13 cellular contexts compared by ENCODE assay signal in genomic region chr2:20040489-20041172, GRCh38. TPM values are rescaled to one million over a fixed set of nuclear protein-coding genes. Genes with fewer than 3 reads are reported as not detected.
DNase-seq lines count a peak whose midpoint lies in the region; ATAC-seq, FAIRE-seq and TF ChIP-seq lines count a peak whose summit lies in the region.
"Had no signal": no experiment of that assay in that cellular context is flagged by ENCODE, and none has a peak within 500 bp of the region (broad histone marks: within the 10 kb centered on the region; RNA-seq: fewer than 3 reads in every experiment).

No MANE protein-coding gene starts in this region.

- H3K9ac ChIP-seq in K562 (ENCODE audit: insufficient read depth in 1 of 2, low read depth in 2 of 2, low read length in 2 of 2), result no peak overlapping the region

- CTCF ChIA-PET in A549 (lab: Yijun Ruan, JAX), result interaction anchor here (0.9 to 1.0 kb wide), 2 partner anchors 19 to 55 kb away, joined by 3 read pairs; no protein-coding TSS in a partner anchor
- CTCF ChIA-PET in K562 (lab: Yijun Ruan, JAX; ENCODE audit: low intra/inter-chr PET ratio), result interaction anchor here (0.8 kb wide), 1 partner anchor 10 kb away, joined by 3 read pairs; no protein-coding TSS in a partner anchor

- peaks cover 51% of the 10 kb centered on the region for H3K79me2 ChIP-seq in K562 (ENCODE audit: control insufficient read depth, insufficient read depth, low read length)

- H3K4me2 ChIP-seq in A549 (no peak overlapping the region), K562 (ENCODE audit: insufficient read depth, low read length) (no peak overlapping the region)

- H3K9me1 ChIP-seq in K562 (ENCODE audit: control insufficient read depth, insufficient read depth, low read length), result no peaks in the 10 kb centered on the region

- H3K4me3 ChIP-seq in A549 (no peak overlapping the region), K562 (no peak overlapping the region)
- H3K4me3 ChIP-seq: cardiac muscle cell, stomach had no signal

- TF ChIP-seq EP300 in A549 (IDR thresholded peaks at IDR 0.05) (no peak), K562 (IDR thresholded peaks at IDR 0.05; ENCODE audit: low read length) (no peak)

- FAIRE-seq in A549 (lab: Jason Lieb, UNC), result no peak
- FAIRE-seq in K562 (lab: Jason Lieb, UNC), result no peak

- H3K36me3 ChIP-seq in K562 (ENCODE audit: control insufficient read depth, insufficient read depth, low read length), result peaks cover 74% of the 10 kb centered on the region

- H3K27ac ChIP-seq in A549 (no peak overlapping the region), K562 (ENCODE audit: extremely low read depth, low read depth, low read length) (no peak overlapping the region; the same call in 2 of the 3 replicates)
- H3K27ac ChIP-seq: cardiac muscle cell, stomach had no signal

- H2AFZ ChIP-seq in K562 (ENCODE audit: low read depth, low read length), result no peak overlapping the region

- no peaks in the 10 kb centered on the region for H3K27me3 ChIP-seq in K562 (ENCODE audit: control insufficient read depth in 2 of 2, insufficient read depth in 2 of 2, low read length in 2 of 2)
- H3K27me3 ChIP-seq: cardiac muscle cell, stomach had no signal

- no peaks in the 10 kb centered on the region for H3K9me3 ChIP-seq in A549
- H3K9me3 ChIP-seq in K562 (replicated peaks; ENCODE audit: control insufficient read depth, insufficient read depth, low read depth, low read length), result no peaks in the 10 kb centered on the region
- H3K9me3 ChIP-seq: stomach had no signal

- no peak for DNase-seq in A549 (ENCODE audit: low read depth in 1 of 2, low spot score in 1 of 2)
- peak; percentile 49 for DNase-seq in LHCN-M2 (ENCODE audit: low read depth)
- DNase-seq in K562 (ENCODE audit: extremely low read depth in 1 of 4, low spot score in 3 of 4), result no peak
- DNase-seq in lung microvascular endothelial cell (ENCODE audit: low read depth in 2 of 2), result peak; percentile 74 to 84
- DNase-seq in dedifferentiated amniotic fluid mesenchymal stem cell (ENCODE audit: extremely low spot score), result no peak
- DNase-seq in T-helper 1 cell, result no peak
- DNase-seq: activated B cell treated with CpG ODN at 0.5 μM for 24 hours; activated naive CD4-positive, alpha-beta T cell treated with anti-CD3 and anti-CD28 coated beads, Interleukin-2, amount 10 ng/mL, durations not matched to agents 7 days and 5 days; NCI-H1092 treated with DMSO at 0.1 percent for 48 hours; stomach had no signal

- H3K4me1 ChIP-seq in A549 (peaks cover 18% of the 10 kb centered on the region; the same call in 2 of the 3 replicates), K562 (replicated peaks in 1 of 2; ENCODE audit: control insufficient read depth in 2 of 2, insufficient read depth in 2 of 2, low read length in 2 of 2) (peaks cover 7 to 12% of the 10 kb centered on the region in 2 experiments; a peak in 4 of 5 replicates)

- ATAC-seq in A549 (no peak), K562 (no peak), HG02938 (IDR thresholded peaks at IDR 0.05; ENCODE audit: unreplicated experiment) (no peak), HG03342 (IDR thresholded peaks at IDR 0.05; ENCODE audit: unreplicated experiment) (no peak)

- no peak for TF ChIP-seq CTCF in A549 (IDR thresholded peaks at IDR 0.05)
- TF ChIP-seq CTCF in K562 (IDR thresholded peaks at IDR 0.05 in 2 of 3, conservative IDR thresholded peaks at IDR 0.05 in 1 of 3; ENCODE audit: insufficient read depth in 2 of 3, low read depth in 1 of 3, low read length in 3 of 3), result no peak

- POLR2A ChIA-PET in A549 (lab: Yijun Ruan, JAX) (interaction anchor here (1.2 to 1.3 kb wide), 2 partner anchors 10 to 11 kb away, joined by 3 to 4 read pairs; partner anchors contain the start of gene LAPTM4A), K562 (lab: Yijun Ruan, JAX) (interaction anchor here (0.6 to 2.2 kb wide), 5 partner anchors 9 to 417 kb away, joined by 3 to 7 read pairs (median 4); no protein-coding TSS in a partner anchor)

- WGBS in A549 (ENCODE audit: missing lambda C conversion rate), result 79% methylated on average over 8 of the region's 8 CpGs
- WGBS in K562 (ENCODE audit: insufficient coverage, low coverage, missing lambda C conversion rate), result 88% methylated on average over 8 of the region's 8 CpGs

- TF ChIP-seq POLR2A in A549 (IDR thresholded peaks at IDR 0.05; ENCODE audit: low read length), result no peak
- TF ChIP-seq POLR2A in K562 (conservative IDR thresholded peaks at IDR 0.05), result no peak

- H4K20me1 ChIP-seq in K562 (replicated peaks; ENCODE audit: control insufficient read depth, insufficient read depth, low read length), result peaks cover 8% of the 10 kb centered on the region; the same call in 1 of the 2 replicates

- no TSS peak for BruUV-seq in K562 (replicated peaks; lab: Mats Ljungman, UMichigan)

- intact Hi-C loops in K562 (cut with micrococcal nuclease), result no loop called here

- in situ Hi-C loops in K562 (cut with MboI), result no loop called here

- no peak for TF ChIP-seq RAD21 in A549 (conservative IDR thresholded peaks at IDR 0.05 in 1 of 2, IDR thresholded peaks at IDR 0.05 in 1 of 2)
- no peak for TF ChIP-seq RAD21 in K562 (CRISPR knock-in tag; conservative IDR thresholded peaks at IDR 0.05 in 1 of 2, IDR thresholded peaks at IDR 0.05 in 1 of 2)

RNA-seq across cellular contexts. Expression of gene LAPTM4A, which starts 10.8 kb away (rescaled TPM):
- 509 and 655 TPM in 2 replicates for polyA plus RNA-seq in A549 (2011; rRNA removed)
- 170 and 174 TPM in 2 replicates for polyA plus RNA-seq in A549 (2012; cell fraction: cytosol; rRNA removed)
- polyA plus RNA-seq in A549 (2012; cell fraction: nucleus; rRNA removed), result 95.3 and 126 TPM in 2 replicates
- polyA plus RNA-seq in A549 (2017; fragmentation: RNase III; extraction: RNeasy Plus Mini Kit Qiagen cat#74134 plus additional on column Dnase treatment), result 225 to 284 TPM (median 275 TPM) in 3 replicates
- polyA minus RNA-seq in A549 (2011; rRNA and poly(A)+ RNA removed), result 110 and 132 TPM in 2 replicates
- total RNA-seq in LHCN-M2 (2014; rRNA removed), result 134 and 174 TPM in 2 replicates
- 279 TPM for polyA plus RNA-seq in LHCN-M2 (2012)
- 58.1 and 78.2 TPM in 2 replicates for total RNA-seq in K562 (2011; cell fraction: chromatin; rRNA removed; ENCODE audit: low replicate concordance)
- 57.9 and 60.0 TPM in 2 replicates for total RNA-seq in K562 (2011; cell fraction: nucleolus; rRNA removed)
- total RNA-seq in K562 (2011; cell fraction: nucleoplasm; rRNA removed), result 87.9 and 89.5 TPM in 2 replicates
- 13.4 and 18.7 TPM in 2 replicates for total RNA-seq in K562 (2014; rRNA removed)
- total RNA-seq in K562 (2014; rRNA removed; fragmentation: Illumina TruSeq; extraction: Trizol), result 23.2 and 31.2 TPM in 2 replicates
- total RNA-seq in K562 (2015; rRNA removed; fragmentation: Illumina TruSeq; extraction: Trizol), result 31.0 and 31.3 TPM in 2 replicates
- 45.1 and 46.0 TPM in 2 replicates for total RNA-seq in K562 (2021)
- 139 and 167 TPM in 2 replicates for polyA plus RNA-seq in K562 (2011; rRNA removed)
- polyA plus RNA-seq in K562 (2011; cell fraction: cytosol; rRNA removed), result 50.0 and 148 TPM in 2 replicates
- 31.2 and 52.6 TPM in 2 replicates for polyA plus RNA-seq in K562 (2011; cell fraction: nucleus; rRNA removed)
- polyA plus RNA-seq in K562 (2012), result 55.6 and 56.3 TPM in 2 replicates
- polyA plus RNA-seq in K562 (2014; fragmentation: Illumina TruSeq; extraction: Trizol), result 53.9 and 64.5 TPM in 2 replicates
- 100 to 1,000 TPM; 141 to 157 TPM for polyA plus RNA-seq in K562 (2014; fragmentation: Nextera tagmentation; extraction: Ambion mirVana)
- 50.1 and 64.3 TPM in 2 replicates for polyA plus RNA-seq in K562 (2014; rRNA removed)
- polyA minus RNA-seq in K562 (2011; rRNA and poly(A)+ RNA removed), result 76.5 and 97.3 TPM in 2 replicates
- polyA minus RNA-seq in K562 (2011; cell fraction: cytosol; rRNA and poly(A)+ RNA removed), result 21.9 and 33.3 TPM in 2 replicates
- polyA minus RNA-seq in K562 (2011; cell fraction: nucleus; rRNA and poly(A)+ RNA removed), result 15.9 and 29.5 TPM in 2 replicates
- 104 and 126 TPM in 2 replicates for total RNA-seq in lung microvascular endothelial cell

RNA-seq across cellular contexts. Expression of gene MATN3, which starts 28.2 kb away (rescaled TPM):
- polyA plus RNA-seq in A549 (2011; rRNA removed) (16.8 and 21.1 TPM in 2 replicates), A549 (2017; fragmentation: RNase III; extraction: RNeasy Plus Mini Kit Qiagen cat#74134 plus additional on column Dnase treatment) (11.2 to 17.2 TPM (median 14.2 TPM) in 3 replicates), K562 (2011; rRNA removed) (not detected in 2 replicates), K562 (2014; fragmentation: Illumina TruSeq; extraction: Trizol) (not detected in 2 replicates), K562 (2014; fragmentation: Nextera tagmentation; extraction: Ambion mirVana) (not detected), K562 (2014; rRNA removed) (0.30 TPM in 1 of 2 replicates, not detected in the other)
- polyA plus RNA-seq in A549 (2012; cell fraction: cytosol; rRNA removed), result 10.2 and 11.0 TPM in 2 replicates
- 11.2 and 12.3 TPM in 2 replicates for polyA plus RNA-seq in A549 (2012; cell fraction: nucleus; rRNA removed)
- polyA minus RNA-seq in A549 (2011; rRNA and poly(A)+ RNA removed), result 7.5 and 7.6 TPM in 2 replicates
- total RNA-seq in LHCN-M2 (2014; rRNA removed) (6.9 and 8.2 TPM in 2 replicates), K562 (2014; rRNA removed) (not detected in 2 replicates), K562 (2014; rRNA removed; fragmentation: Illumina TruSeq; extraction: Trizol) (not detected in 2 replicates), K562 (2015; rRNA removed; fragmentation: Illumina TruSeq; extraction: Trizol) (not detected in 2 replicates), K562 (2021) (not detected in 2 replicates), lung microvascular endothelial cell (0.20 and 0.87 TPM in 2 replicates)
- polyA plus RNA-seq in LHCN-M2 (2012), result 8.0 TPM
- total RNA-seq in K562 (2011; cell fraction: chromatin; rRNA removed; ENCODE audit: low replicate concordance), result not detected in 2 replicates
- not detected in 2 replicates for total RNA-seq in K562 (2011; cell fraction: nucleolus; rRNA removed)
- not detected in 2 replicates for total RNA-seq in K562 (2011; cell fraction: nucleoplasm; rRNA removed)
- 0.04 TPM in 1 of 2 replicates, not detected in the other for polyA plus RNA-seq in K562 (2011; cell fraction: cytosol; rRNA removed)
- polyA plus RNA-seq in K562 (2011; cell fraction: nucleus; rRNA removed), result not detected in 2 replicates
- polyA plus RNA-seq in K562 (2012), result not detected in 2 replicates
- polyA minus RNA-seq in K562 (2011; rRNA and poly(A)+ RNA removed), result not detected in 2 replicates
- not detected in 2 replicates for polyA minus RNA-seq in K562 (2011; cell fraction: cytosol; rRNA and poly(A)+ RNA removed)
- polyA minus RNA-seq in K562 (2011; cell fraction: nucleus; rRNA and poly(A)+ RNA removed), result not detected in 2 replicates
- total RNA-seq: activated B cell treated with CpG ODN at 0.5 μM for 24 hours had no signal

RNA-seq across cellular contexts. Expression of gene WDR35, which starts 50.7 kb away (rescaled TPM):
- 24.6 and 28.5 TPM in 2 replicates for polyA plus RNA-seq in A549 (2011; rRNA removed)
- polyA plus RNA-seq in A549 (2012; cell fraction: cytosol; rRNA removed), result 5.7 TPM in 2 replicates
- 7.9 and 13.0 TPM in 2 replicates for polyA plus RNA-seq in A549 (2012; cell fraction: nucleus; rRNA removed)
- polyA plus RNA-seq in A549 (2017; fragmentation: RNase III; extraction: RNeasy Plus Mini Kit Qiagen cat#74134 plus additional on column Dnase treatment), result 12.1 to 14.0 TPM (median 13.6 TPM) in 3 replicates
- polyA minus RNA-seq in A549 (2011; rRNA and poly(A)+ RNA removed), result 15.8 and 20.1 TPM in 2 replicates
- 10.3 and 10.6 TPM in 2 replicates for total RNA-seq in LHCN-M2 (2014; rRNA removed)
- 1.7 TPM for polyA plus RNA-seq in LHCN-M2 (2012)
- total RNA-seq in K562 (2011; cell fraction: chromatin; rRNA removed; ENCODE audit: low replicate concordance), result 6.3 and 26.2 TPM in 2 replicates
- total RNA-seq in K562 (2011; cell fraction: nucleolus; rRNA removed), result 2.8 and 4.2 TPM in 2 replicates
- total RNA-seq in K562 (2011; cell fraction: nucleoplasm; rRNA removed), result 7.7 and 10.5 TPM in 2 replicates
- 5.5 and 6.4 TPM in 2 replicates for total RNA-seq in K562 (2014; rRNA removed)
- 12.3 and 13.1 TPM in 2 replicates for total RNA-seq in K562 (2014; rRNA removed; fragmentation: Illumina TruSeq; extraction: Trizol)
- total RNA-seq in K562 (2015; rRNA removed; fragmentation: Illumina TruSeq; extraction: Trizol), result 8.6 and 10.5 TPM in 2 replicates
- 9.2 and 9.6 TPM in 2 replicates for total RNA-seq in K562 (2021)
- polyA plus RNA-seq in K562 (2011; rRNA removed), result 7.0 and 9.5 TPM in 2 replicates
- 1.6 and 3.3 TPM in 2 replicates for polyA plus RNA-seq in K562 (2011; cell fraction: cytosol; rRNA removed)
- 9.1 and 10.2 TPM in 2 replicates for polyA plus RNA-seq in K562 (2011; cell fraction: nucleus; rRNA removed)
- polyA plus RNA-seq in K562 (2012), result 3.3 and 4.2 TPM in 2 replicates
- 6.8 and 8.0 TPM in 2 replicates for polyA plus RNA-seq in K562 (2014; fragmentation: Illumina TruSeq; extraction: Trizol)
- 1 to 10 TPM; 3.3 to 6.7 TPM for polyA plus RNA-seq in K562 (2014; fragmentation: Nextera tagmentation; extraction: Ambion mirVana)
- 6.2 and 7.3 TPM in 2 replicates for polyA plus RNA-seq in K562 (2014; rRNA removed)
- polyA minus RNA-seq in K562 (2011; rRNA and poly(A)+ RNA removed), result 22.3 and 25.7 TPM in 2 replicates
- 4.6 and 9.5 TPM in 2 replicates for polyA minus RNA-seq in K562 (2011; cell fraction: cytosol; rRNA and poly(A)+ RNA removed)
- 7.5 and 10.8 TPM in 2 replicates for polyA minus RNA-seq in K562 (2011; cell fraction: nucleus; rRNA and poly(A)+ RNA removed)
- 5.2 and 5.8 TPM in 2 replicates for total RNA-seq in lung microvascular endothelial cell

Comparison
In these comparisons a context has a peak if more than half of its experiments do, and no peak if none do; other contexts are left out.
1. DNase-seq: peak in LHCN-M2 (single experiment) and lung microvascular endothelial cell (2 of 2); none in A549 (0 of 2), K562 (0 of 4), dedifferentiated amniotic fluid mesenchymal stem cell (single experiment) and T-helper 1 cell (0 of 5).
2. Of the 35 proteins assayed by ChIP-seq in both K562 and A549: peak only in K562: none; only in A549: none; in both: MAFK; in neither: 33; mixed calls (peak in some experiments, not most) for 1.